8 cellular contexts compared by ENCODE assay signal in the genomic region with DNA sequence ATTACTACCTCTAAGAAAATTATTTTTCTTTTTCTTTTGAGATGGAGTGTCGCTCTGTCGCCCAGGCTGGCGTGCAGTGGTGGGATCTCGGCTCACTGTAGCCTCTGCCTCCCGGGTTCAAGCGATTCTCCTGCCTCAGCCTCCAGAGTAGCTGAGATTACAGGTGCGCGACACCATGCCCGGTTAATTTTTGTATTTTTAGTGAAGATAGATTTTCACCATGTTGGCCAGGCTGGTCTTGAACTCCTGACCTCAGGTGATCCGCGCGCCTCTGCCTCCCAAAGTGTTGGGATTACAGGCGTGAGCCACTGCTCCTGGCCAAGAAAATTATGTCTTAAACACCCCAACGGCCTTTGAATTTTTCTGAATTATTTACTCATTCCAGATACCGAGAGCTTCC. TPM values are rescaled to one million over a fixed set of nuclear protein-coding genes. Genes with fewer than 3 reads are reported as not detected.
DNase-seq lines count a peak whose midpoint lies in the region; ATAC-seq and TF ChIP-seq lines count a peak whose summit lies in the region.
"Not testable (repeated sequence)": the region's sequence is repeated elsewhere in the genome, so short reads cannot be mapped to it uniquely, and the experiment has no call there.

No MANE protein-coding gene starts in this region.

- H3K4me3 Mint-ChIP-seq in activated T-cell treated with anti-CD3 and anti-CD28 coated beads, Interleukin-2, amount 50 U/mL, for 4 hours: peak overlapping the region; percentile 19
- peak overlapping the region in 5 of 8 donors; percentile 23 to 99 (median 93) for H3K4me3 Mint-ChIP-seq in naive B cell

- H4K20me1 ChIP-seq in GM23248 (ENCODE audit: insufficient read depth): not testable (repeated sequence)

- in situ Hi-C loops in GM23248 (cut with MboI): not testable (repeated sequence)

- DNase-seq in GM23248; RWPE1 (ENCODE audit: low spot score); activated T-cell treated with anti-CD3 and anti-CD28 coated beads, Interleukin-2, amount 50 U/mL, for 4 hours; breast epithelium (ENCODE audit: low spot score in 2 of 2); heart left ventricle; naive B cell; uterus: not testable (repeated sequence)

- not testable (repeated sequence) for ATAC-seq in activated T-cell treated with anti-CD3 and anti-CD28 coated beads, Interleukin-2, amount 50 U/mL, for 4 hours; heart left ventricle; naive B cell (ENCODE audit: low read depth in 2 of 2)

- H3K9me3 ChIP-seq in GM23248 (ENCODE audit: low read depth); breast epithelium; heart left ventricle; uterus: not testable (repeated sequence)

- peak overlapping the region; percentile 71 for H3K4me3 ChIP-seq in GM23248
- peak overlapping the region in 1 of 3 donors; percentile 65 for H3K4me3 ChIP-seq in breast epithelium
- H3K4me3 ChIP-seq in heart left ventricle: peak overlapping the region in 8 of 12 donors; percentile 60 to 74 (median 66)
- H3K4me3 ChIP-seq in skin epidermis: peak overlapping the region in 2 of 7 experiments; percentile 42 to 53
- not testable (repeated sequence) for H3K4me3 ChIP-seq in uterus

- POLR2A ChIA-PET in RWPE1 (lab: Yijun Ruan, JAX; ENCODE audit: low non-redundant PET): not testable (repeated sequence)

- H3K27ac ChIP-seq in GM23248 (peak overlapping the region; percentile 88), RWPE1 (peak overlapping the region; percentile 94), breast epithelium (peak overlapping the region; percentile 92 to 95), heart left ventricle (peak overlapping the region in 11 of 12 donors; percentile 82 to 95 (median 89)), skin epidermis (peak overlapping the region in 19 of 21 experiments; percentile 44 to 97 (median 89)), uterus (peak overlapping the region; percentile 84 to 95)

- peak overlapping the region; percentile 91 for H2AFZ ChIP-seq in GM23248

- 98% methylated on average over 15 of the region's 15 CpGs for WGBS in GM23248 (ENCODE audit: low coverage in 1 of 2, low lambda C conversion rate in 2 of 2, missing lambda C conversion rate in 2 of 2), 2 experiments
- 94 to 98% (median 97%) methylated on average over 15 of the region's 15 CpGs for WGBS in heart left ventricle, 4 donors

- TF ChIP-seq POLR2A in breast epithelium (IDR thresholded peaks at IDR 0.05); heart left ventricle (IDR thresholded peaks at IDR 0.05); uterus (IDR thresholded peaks at IDR 0.05): not testable (repeated sequence)

- not testable (repeated sequence) for TF ChIP-seq CTCF in RWPE1 (conservative IDR thresholded peaks at IDR 0.05; ENCODE audit: low read depth); breast epithelium (IDR thresholded peaks at IDR 0.05); heart left ventricle (IDR thresholded peaks at IDR 0.05); uterus (IDR thresholded peaks at IDR 0.05)

- peaks cover 56% of the 10 kb centered on the region for H3K4me1 Mint-ChIP-seq in activated T-cell treated with anti-CD3 and anti-CD28 coated beads, Interleukin-2, amount 50 U/mL, for 4 hours (ENCODE audit: low read depth)
- peaks cover 29 to 53% (median 49%) of the 10 kb centered on the region in 3 donors for H3K4me1 Mint-ChIP-seq in naive B cell

- H3K27me3 Mint-ChIP-seq in activated T-cell treated with anti-CD3 and anti-CD28 coated beads, Interleukin-2, amount 50 U/mL, for 4 hours (ENCODE audit: low read depth); naive B cell: not testable (repeated sequence)

- intact Hi-C loops in breast epithelium (cut with DNase I; ENCODE audit: low total_unique reads); heart left ventricle (cut with DNase I); uterus (cut with DNase I; ENCODE audit: low total_unique reads): not testable (repeated sequence)

- peak overlapping the region in 5 of 6 donors; percentile 76 to 99 (median 96) for H3K27ac Mint-ChIP-seq in naive B cell

- CTCF ChIA-PET in RWPE1 (lab: Yijun Ruan, JAX): interaction anchor here (0.6 kb wide), 1 partner anchor 20 kb away, joined by 3 read pairs; the partner anchor contains the start of gene ZNF487

- H3K4me1 ChIP-seq in GM23248 (ENCODE audit: insufficient read depth) (peaks cover 25% of the 10 kb centered on the region), heart left ventricle (peaks cover 0 to 42% (median 15%) of the 10 kb centered on the region in 12 donors)
- H3K4me1 ChIP-seq in breast epithelium, uterus: not testable (repeated sequence)

- not testable (repeated sequence) for H3K36me3 ChIP-seq in GM23248 (ENCODE audit: low read depth); breast epithelium; heart left ventricle; uterus

- peak overlapping the region; percentile 88 for H3K4me2 ChIP-seq in GM23248 (ENCODE audit: unreplicated experiment)

- H3K9me2 ChIP-seq in GM23248 (ENCODE audit: insufficient read depth): not testable (repeated sequence)

- H3K36me3 Mint-ChIP-seq in activated T-cell treated with anti-CD3 and anti-CD28 coated beads, Interleukin-2, amount 50 U/mL, for 4 hours (ENCODE audit: insufficient read depth); naive B cell: not testable (repeated sequence)

- not testable (repeated sequence) for H3K27me3 ChIP-seq in GM23248 (replicated peaks; ENCODE audit: insufficient read depth); breast epithelium; heart left ventricle; uterus

- peak overlapping the region; percentile 89 for H3K9ac ChIP-seq in GM23248

- not testable (repeated sequence) for H3K79me2 ChIP-seq in GM23248 (ENCODE audit: insufficient read depth)

- H3K9me3 Mint-ChIP-seq in activated T-cell treated with anti-CD3 and anti-CD28 coated beads, Interleukin-2, amount 50 U/mL, for 4 hours; naive B cell: not testable (repeated sequence)

- H3F3A ChIP-seq in GM23248 (ENCODE audit: insufficient read depth): peaks cover 35% of the 10 kb centered on the region

RNA-seq across cellular contexts. Expression of gene ZNF487, which starts 19.6 kb away (rescaled TPM):
- total RNA-seq in GM23248 (2014; rRNA removed; shearing (Covaris generic)): 6.3 and 11.0 TPM in 2 replicates
- polyA plus RNA-seq in GM23248 (2016; fragmentation: Nextera tagmentation; extraction: Ambion mirVana): 5.3 and 5.5 TPM in 2 replicates
- total RNA-seq in activated T-cell treated with anti-CD3 and anti-CD28 coated beads, Interleukin-2, amount 50 U/mL, for 4 hours: 1 to 10 TPM; 1.3 to 3.8 (median 1.6) TPM
- 10 to 100 TPM in 2 of 3 donors, 1 to 10 TPM in 1; 8.5 to 16.4 (median 12.8) TPM for total RNA-seq in breast epithelium
- 1 to 10 TPM; 1.8 to 5.1 (median 2.4) TPM for total RNA-seq in heart left ventricle
- 1 to 10 TPM; 2.2 to 3.4 TPM for polyA plus RNA-seq in heart left ventricle
- 10 to 100 TPM in 2 of 6 donors, 1 to 10 TPM in 4; 5.6 to 18.3 (median 9.2) TPM for polyA plus RNA-seq in naive B cell (ENCODE audit: low read depth in 6 of 6)
- total RNA-seq in uterus: 10 to 100 TPM; 15.0 to 22.8 (median 17.8) TPM

RNA-seq across cellular contexts. Expression of gene HNRNPF, which starts 47.6 kb away (rescaled TPM):
- 158 and 172 TPM in 2 replicates for total RNA-seq in GM23248 (2014; rRNA removed; shearing (Covaris generic))
- polyA plus RNA-seq in GM23248 (2016; fragmentation: Nextera tagmentation; extraction: Ambion mirVana) (106 and 116 TPM in 2 replicates), heart left ventricle (10 to 100 TPM; 24.0 to 95.2 TPM), naive B cell (ENCODE audit: low read depth in 6 of 6) (100 to 1,000 TPM; 166 to 228 (median 215) TPM)
- 100 to 1,000 TPM; 531 to 572 (median 556) TPM for total RNA-seq in activated T-cell treated with anti-CD3 and anti-CD28 coated beads, Interleukin-2, amount 50 U/mL, for 4 hours
- total RNA-seq in breast epithelium (100 to 1,000 TPM; 175 to 213 (median 207) TPM), heart left ventricle (100 to 1,000 TPM in 1 of 9 donors, 10 to 100 TPM in 8; 60.4 to 142 (median 79.1) TPM), uterus (100 to 1,000 TPM in 2 of 4 donors, 10 to 100 TPM in 2; 86.2 to 211 (median 142) TPM)
